Comparison of ENCODE assay signal across 12 cellular contexts in the genomic region with DNA sequence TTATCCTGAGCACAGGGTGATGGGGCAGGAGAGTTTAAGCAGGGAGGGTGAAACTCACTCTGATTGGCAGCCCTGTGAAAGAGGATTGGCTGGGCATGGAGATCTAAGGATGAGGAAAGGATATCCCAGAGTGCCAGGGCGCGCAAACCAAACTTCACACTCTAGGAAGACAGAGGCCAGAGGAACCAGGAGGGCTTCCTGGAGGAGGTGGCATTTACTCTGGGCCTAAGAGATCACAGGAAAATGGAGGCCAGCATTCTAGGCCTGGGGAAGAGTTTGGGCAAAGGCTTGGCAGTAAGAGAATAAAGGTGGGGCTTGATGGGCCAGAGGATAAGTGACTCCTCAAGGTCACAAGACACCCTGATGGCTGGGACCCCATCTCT. TPM values are rescaled to one million over a fixed set of nuclear protein-coding genes. Genes with fewer than 3 reads are reported as not detected.
DNase-seq lines count a peak whose midpoint lies in the region; ATAC-seq and TF ChIP-seq lines count a peak whose summit lies in the region.
"Had no signal": no experiment of that assay in that cellular context is flagged by ENCODE, and none has a peak within 500 bp of the region (broad histone marks: within the 10 kb centered on the region; RNA-seq: fewer than 3 reads in every experiment).

No MANE protein-coding gene starts in this region.

- ATAC-seq in naive B cell (ENCODE audit: low read depth in 2 of 2) = no peak

- H3K27ac ChIP-seq in HL-60 (replicated peaks) = peak overlapping the region; percentile 99
- H3K27ac ChIP-seq: 22Rv1 had no signal

- H3K27me3 ChIP-seq in HL-60 (ENCODE audit: insufficient read depth, poor library complexity, severe bottlenecking) = no peaks in the 10 kb centered on the region

- no peak overlapping the region for H3K4me3 ChIP-seq in HL-60 (replicated peaks; ENCODE audit: insufficient read depth, low read length)

- no peaks in the 10 kb centered on the region for H3K27me3 Mint-ChIP-seq in T-helper 1 cell treated with Interleukin-12 subunit alpha and Interleukin-12 subunit beta and Interleukin-4 antibody, amounts not matched to agents 30 μg/mL and 1 μg/mL, for 36 hours (ENCODE audit: low read depth)
- peaks cover 4% of the 10 kb centered on the region for H3K27me3 Mint-ChIP-seq in activated naive CD8-positive, alpha-beta T cell
- no peaks in the 10 kb centered on the region for H3K27me3 Mint-ChIP-seq in naive B cell

- peaks cover 59% of the 10 kb centered on the region for H3K4me1 Mint-ChIP-seq in T-helper 1 cell treated with Interleukin-12 subunit alpha and Interleukin-12 subunit beta and Interleukin-4 antibody, amounts not matched to agents 30 μg/mL and 1 μg/mL, for 36 hours (ENCODE audit: low read depth)
- peaks cover 11% of the 10 kb centered on the region for H3K4me1 Mint-ChIP-seq in activated naive CD8-positive, alpha-beta T cell (ENCODE audit: low read depth)
- H3K4me1 Mint-ChIP-seq in naive B cell = peaks cover 45 to 61% (median 58%) of the 10 kb centered on the region in 3 donors

- TF ChIP-seq CTCF in HL-60 (IDR thresholded peaks at IDR 0.05; ENCODE audit: insufficient read depth, low read length) = no peak

- DNase-seq in T-helper 1 cell (no peak), HL-60 (ENCODE audit: low read depth in 1 of 2, low spot score in 1 of 2) (no peak), naive B cell (no peak), A172 (ENCODE audit: low spot score) (no peak), NCI-H146 treated with DMSO at 0.1 percent for 48 hours (lab: John Stamatoyannopoulos, UW; ENCODE audit: unreplicated experiment) (no peak), islet precursor cell (no peak)

- no peaks in the 10 kb centered on the region for H3K9me3 Mint-ChIP-seq in T-helper 1 cell treated with Interleukin-12 subunit alpha and Interleukin-12 subunit beta and Interleukin-4 antibody, amounts not matched to agents 30 μg/mL and 1 μg/mL, for 36 hours
- no peaks in the 10 kb centered on the region for H3K9me3 Mint-ChIP-seq in activated naive CD8-positive, alpha-beta T cell (ENCODE audit: low read depth)
- peaks cover 0 to 5% (median 0%) of the 10 kb centered on the region in 7 donors for H3K9me3 Mint-ChIP-seq in naive B cell
- H3K9me3 Mint-ChIP-seq: neural crest cell, type B pancreatic cell had no signal

- peak overlapping the region; percentile 98 for H3K27ac Mint-ChIP-seq in T-helper 1 cell treated with Interleukin-12 subunit alpha and Interleukin-12 subunit beta and Interleukin-4 antibody, amounts not matched to agents 30 μg/mL and 1 μg/mL, for 36 hours
- peak overlapping the region; percentile 41 for H3K27ac Mint-ChIP-seq in activated naive CD8-positive, alpha-beta T cell
- H3K27ac Mint-ChIP-seq in naive B cell = peak overlapping the region; percentile 74 to 99 (median 97)
- H3K27ac Mint-ChIP-seq: type B pancreatic cell had no signal

- peak overlapping the region; percentile 84 for H3K4me3 Mint-ChIP-seq in T-helper 1 cell treated with Interleukin-12 subunit alpha and Interleukin-12 subunit beta and Interleukin-4 antibody, amounts not matched to agents 30 μg/mL and 1 μg/mL, for 36 hours
- H3K4me3 Mint-ChIP-seq in activated naive CD8-positive, alpha-beta T cell = no peak overlapping the region
- H3K4me3 Mint-ChIP-seq in naive B cell = peak overlapping the region; percentile 70 to 92 (median 87)
- H3K4me3 Mint-ChIP-seq: neural crest cell, type B pancreatic cell had no signal

- H3K36me3 Mint-ChIP-seq in T-helper 1 cell treated with Interleukin-12 subunit alpha and Interleukin-12 subunit beta and Interleukin-4 antibody, amounts not matched to agents 30 μg/mL and 1 μg/mL, for 36 hours (ENCODE audit: low read depth) = peaks cover 22% of the 10 kb centered on the region
- H3K36me3 Mint-ChIP-seq in activated naive CD8-positive, alpha-beta T cell = no peaks in the 10 kb centered on the region
- H3K36me3 Mint-ChIP-seq in naive B cell = peaks cover 11 to 18% of the 10 kb centered on the region in 2 donors
- H3K36me3 Mint-ChIP-seq: type B pancreatic cell had no signal

RNA-seq across cellular contexts. Expression of gene NCF4, which starts 0.4 kb away (rescaled TPM):
- polyA plus RNA-seq in naive B cell (ENCODE audit: low read depth in 6 of 6) = 100 to 1,000 TPM in 1 of 6 donors, 10 to 100 TPM in 5; 62.7 to 103 (median 95.9) TPM
- total RNA-seq in A172 (2014; rRNA removed; shearing (Covaris generic)) = not detected in 2 replicates
- total RNA-seq: neural crest cell had no signal

RNA-seq across cellular contexts. Expression of gene PVALB, which starts 43.6 kb away (rescaled TPM):
- polyA plus RNA-seq in naive B cell (ENCODE audit: low read depth in 6 of 6) = 1 to 10 TPM in 2 of 6 donors, under 1 TPM in 1, not detected in 3; 0.73 to 1.5 (median 1.3) TPM
- total RNA-seq in A172 (2014; rRNA removed; shearing (Covaris generic)) = 1.2 TPM in 1 of 2 replicates, not detected in the other
- total RNA-seq: left ventricle myocardium superior had no signal

RNA-seq across cellular contexts. Expression of gene CSF2RB, which starts 53.0 kb away (rescaled TPM):
- 1 to 10 TPM in 5 of 6 donors, not detected in 1; 3.5 to 9.1 (median 6.7) TPM for polyA plus RNA-seq in naive B cell (ENCODE audit: low read depth in 6 of 6)
- 0.02 TPM in 1 of 2 replicates, not detected in the other for total RNA-seq in A172 (2014; rRNA removed; shearing (Covaris generic))
- total RNA-seq: neural crest cell had no signal

Comparison
In these comparisons a context has a peak if more than half of its experiments do, and no peak if none do; other contexts are left out.
1. H3K27ac Mint-ChIP-seq: peak in every context shown above with its lines; median percentile 98 in T-helper 1 cell treated with Interleukin-12 subunit alpha and Interleukin-12 subunit beta and Interleukin-4 antibody, amounts not matched to agents 30 μg/mL and 1 μg/mL, for 36 hours; 97 in naive B cell; 41 in activated naive CD8-positive, alpha-beta T cell.